In genomic region chr11:7430496-7430895, GRCh38 we compare ENCODE assay signal across 7 cellular contexts. TPM values are rescaled to one million over a fixed set of nuclear protein-coding genes. Genes with fewer than 3 reads are reported as not detected.
"Had no signal": no experiment of that assay in that cellular context is flagged by ENCODE, and none has a peak within 500 bp of the region (broad histone marks: within the 10 kb centered on the region; RNA-seq: fewer than 3 reads in every experiment).

No MANE protein-coding gene starts in this region.

- H3K9me3 ChIP-seq: HAP-1 had no signal

- DNase-seq: GM23248, GOT3, H9, HCEC 1CT, HFFc6 had no signal

- H3K4me3 ChIP-seq: GM23248, GM23338, HAP-1 had no signal

- H3K27ac ChIP-seq: GM23248 had no signal

- H3K36me3 ChIP-seq: HAP-1 had no signal

- H3K4me1 ChIP-seq: HAP-1 had no signal

RNA-seq across cellular contexts. Expression of gene OLFML1, which starts 54.8 kb away (rescaled TPM):
- total RNA-seq: GM23338, H9 had no signal
